In genomic region chr11:65355013-65355775, GRCh38 we compare ENCODE assay signal across 1 cellular context.
TF ChIP-seq lines count a peak whose summit lies in the region.

No MANE protein-coding gene starts in this region.

TF ChIP-seq in HEK293, 187 proteins besides CTCF, POLR2A, EP300 and RAD21 (continued from another document and continues in another):
- TF ChIP-seq ZNF501 (tag by site-specific recombination; IDR thresholded peaks at IDR 0.05) (no peak), ZNF670 (tag by site-specific recombination; IDR thresholded peaks at IDR 0.05; ENCODE audit: low read depth) (no peak), ZNF274 (IDR thresholded peaks at IDR 0.05; ENCODE audit: low read length) (no peak), ZNF274 (tag by site-specific recombination; IDR thresholded peaks at IDR 0.05; ENCODE audit: borderline replicate concordance) (no peak), ZNF2 (tag by site-specific recombination; IDR thresholded peaks at IDR 0.05) (no peak), HOXC10 (CRISPR knock-in tag; IDR thresholded peaks at IDR 0.05) (no peak), ZNF488 (tag by site-specific recombination; IDR thresholded peaks at IDR 0.05) (no peak), ZNF677 (tag by site-specific recombination; IDR thresholded peaks at IDR 0.05) (no peak), ZNF248 (tag by site-specific recombination; IDR thresholded peaks at IDR 0.05) (no peak), TCF7L2 (IDR thresholded peaks at IDR 0.05; ENCODE audit: borderline replicate concordance, low read depth, low read length) (no peak), ZNF76 (tag by site-specific recombination; IDR thresholded peaks at IDR 0.05; ENCODE audit: borderline replicate concordance, low read depth) (no peak), ZNF350 (tag by site-specific recombination; IDR thresholded peaks at IDR 0.05) (no peak), ZNF530 (tag by site-specific recombination; IDR thresholded peaks at IDR 0.05; ENCODE audit: low read depth) (no peak), ZNF830 (tag by site-specific recombination; IDR thresholded peaks at IDR 0.05; ENCODE audit: low read depth) (no peak), TSHZ1 (tag by site-specific recombination; IDR thresholded peaks at IDR 0.05; ENCODE audit: borderline replicate concordance) (no peak), BCL6B (tag by site-specific recombination; IDR thresholded peaks at IDR 0.05) (no peak), ZNF747 (tag by site-specific recombination; IDR thresholded peaks at IDR 0.05) (no peak), ZNF449 (tag by site-specific recombination; IDR thresholded peaks at IDR 0.05) (no peak), ZNF366 (tag by site-specific recombination; conservative IDR thresholded peaks at IDR 0.05) (no peak), ZSCAN4 (tag by site-specific recombination; IDR thresholded peaks at IDR 0.05) (no peak), HOXA7 (CRISPR knock-in tag; IDR thresholded peaks at IDR 0.05; ENCODE audit: borderline replicate concordance) (no peak), GFI1B (tag by site-specific recombination; IDR thresholded peaks at IDR 0.05) (no peak), ZNF664 (tag by site-specific recombination; IDR thresholded peaks at IDR 0.05) (no peak), ZBTB8A (tag by site-specific recombination; IDR thresholded peaks at IDR 0.05) (0 out of 2 replicates have a peak, but pooled peaks have one; percentile 7), ZNF596 (tag by site-specific recombination; IDR thresholded peaks at IDR 0.05) (no peak), REPIN1 (tag by site-specific recombination; IDR thresholded peaks at IDR 0.05; ENCODE audit: low read depth) (no peak)
- TF ChIP-seq, protein P1, sequence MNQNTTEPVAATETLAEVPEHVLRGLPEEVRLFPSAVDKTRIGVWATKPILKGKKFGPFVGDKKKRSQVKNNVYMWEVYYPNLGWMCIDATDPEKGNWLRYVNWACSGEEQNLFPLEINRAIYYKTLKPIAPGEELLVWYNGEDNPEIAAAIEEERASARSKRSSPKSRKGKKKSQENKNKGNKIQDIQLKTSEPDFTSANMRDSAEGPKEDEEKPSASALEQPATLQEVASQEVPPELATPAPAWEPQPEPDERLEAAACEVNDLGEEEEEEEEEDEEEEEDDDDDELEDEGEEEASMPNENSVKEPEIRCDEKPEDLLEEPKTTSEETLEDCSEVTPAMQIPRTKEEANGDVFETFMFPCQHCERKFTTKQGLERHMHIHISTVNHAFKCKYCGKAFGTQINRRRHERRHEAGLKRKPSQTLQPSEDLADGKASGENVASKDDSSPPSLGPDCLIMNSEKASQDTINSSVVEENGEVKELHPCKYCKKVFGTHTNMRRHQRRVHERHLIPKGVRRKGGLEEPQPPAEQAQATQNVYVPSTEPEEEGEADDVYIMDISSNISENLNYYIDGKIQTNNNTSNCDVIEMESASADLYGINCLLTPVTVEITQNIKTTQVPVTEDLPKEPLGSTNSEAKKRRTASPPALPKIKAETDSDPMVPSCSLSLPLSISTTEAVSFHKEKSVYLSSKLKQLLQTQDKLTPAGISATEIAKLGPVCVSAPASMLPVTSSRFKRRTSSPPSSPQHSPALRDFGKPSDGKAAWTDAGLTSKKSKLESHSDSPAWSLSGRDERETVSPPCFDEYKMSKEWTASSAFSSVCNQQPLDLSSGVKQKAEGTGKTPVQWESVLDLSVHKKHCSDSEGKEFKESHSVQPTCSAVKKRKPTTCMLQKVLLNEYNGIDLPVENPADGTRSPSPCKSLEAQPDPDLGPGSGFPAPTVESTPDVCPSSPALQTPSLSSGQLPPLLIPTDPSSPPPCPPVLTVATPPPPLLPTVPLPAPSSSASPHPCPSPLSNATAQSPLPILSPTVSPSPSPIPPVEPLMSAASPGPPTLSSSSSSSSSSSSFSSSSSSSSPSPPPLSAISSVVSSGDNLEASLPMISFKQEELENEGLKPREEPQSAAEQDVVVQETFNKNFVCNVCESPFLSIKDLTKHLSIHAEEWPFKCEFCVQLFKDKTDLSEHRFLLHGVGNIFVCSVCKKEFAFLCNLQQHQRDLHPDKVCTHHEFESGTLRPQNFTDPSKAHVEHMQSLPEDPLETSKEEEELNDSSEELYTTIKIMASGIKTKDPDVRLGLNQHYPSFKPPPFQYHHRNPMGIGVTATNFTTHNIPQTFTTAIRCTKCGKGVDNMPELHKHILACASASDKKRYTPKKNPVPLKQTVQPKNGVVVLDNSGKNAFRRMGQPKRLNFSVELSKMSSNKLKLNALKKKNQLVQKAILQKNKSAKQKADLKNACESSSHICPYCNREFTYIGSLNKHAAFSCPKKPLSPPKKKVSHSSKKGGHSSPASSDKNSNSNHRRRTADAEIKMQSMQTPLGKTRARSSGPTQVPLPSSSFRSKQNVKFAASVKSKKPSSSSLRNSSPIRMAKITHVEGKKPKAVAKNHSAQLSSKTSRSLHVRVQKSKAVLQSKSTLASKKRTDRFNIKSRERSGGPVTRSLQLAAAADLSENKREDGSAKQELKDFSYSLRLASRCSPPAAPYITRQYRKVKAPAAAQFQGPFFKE (tag by site-specific recombination; IDR thresholded peaks at IDR 0.05; ENCODE audit: borderline replicate concordance), result no peak
- TF ChIP-seq, protein P2, sequence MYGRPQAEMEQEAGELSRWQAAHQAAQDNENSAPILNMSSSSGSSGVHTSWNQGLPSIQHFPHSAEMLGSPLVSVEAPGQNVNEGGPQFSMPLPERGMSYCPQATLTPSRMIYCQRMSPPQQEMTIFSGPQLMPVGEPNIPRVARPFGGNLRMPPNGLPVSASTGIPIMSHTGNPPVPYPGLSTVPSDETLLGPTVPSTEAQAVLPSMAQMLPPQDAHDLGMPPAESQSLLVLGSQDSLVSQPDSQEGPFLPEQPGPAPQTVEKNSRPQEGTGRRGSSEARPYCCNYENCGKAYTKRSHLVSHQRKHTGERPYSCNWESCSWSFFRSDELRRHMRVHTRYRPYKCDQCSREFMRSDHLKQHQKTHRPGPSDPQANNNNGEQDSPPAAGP (tag by site-specific recombination; IDR thresholded peaks at IDR 0.05), result peak; percentile 66; the same call in 1 of the 2 replicates
- TF ChIP-seq, protein P3, sequence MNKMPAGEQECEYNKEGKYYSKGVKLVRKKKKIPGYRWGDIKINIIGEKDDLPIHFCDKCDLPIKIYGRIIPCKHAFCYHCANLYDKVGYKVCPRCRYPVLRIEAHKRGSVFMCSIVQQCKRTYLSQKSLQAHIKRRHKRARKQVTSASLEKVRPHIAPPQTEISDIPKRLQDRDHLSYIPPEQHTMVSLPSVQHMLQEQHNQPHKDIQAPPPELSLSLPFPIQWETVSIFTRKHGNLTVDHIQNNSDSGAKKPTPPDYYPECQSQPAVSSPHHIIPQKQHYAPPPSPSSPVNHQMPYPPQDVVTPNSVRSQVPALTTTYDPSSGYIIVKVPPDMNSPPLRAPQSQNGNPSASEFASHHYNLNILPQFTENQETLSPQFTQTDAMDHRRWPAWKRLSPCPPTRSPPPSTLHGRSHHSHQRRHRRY (tag by site-specific recombination; IDR thresholded peaks at IDR 0.05), result no peak
- TF ChIP-seq, protein P4, sequence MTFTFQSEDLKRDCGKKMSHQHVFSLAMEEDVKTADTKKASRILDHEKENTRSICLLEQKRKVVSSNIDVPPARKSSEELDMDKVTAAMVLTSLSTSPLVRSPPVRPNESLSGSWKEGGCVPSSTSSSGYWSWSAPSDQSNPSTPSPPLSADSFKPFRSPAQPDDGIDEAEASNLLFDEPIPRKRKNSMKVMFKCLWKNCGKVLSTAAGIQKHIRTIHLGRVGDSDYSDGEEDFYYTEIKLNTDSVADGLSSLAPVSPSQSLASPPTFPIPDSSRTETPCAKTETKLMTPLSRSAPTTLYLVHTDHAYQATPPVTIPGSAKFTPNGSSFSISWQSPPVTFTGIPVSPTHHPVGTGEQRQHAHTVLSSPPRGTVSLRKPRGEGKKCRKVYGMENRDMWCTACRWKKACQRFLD (tag by site-specific recombination; IDR thresholded peaks at IDR 0.05), result no peak
- TF ChIP-seq, protein P5, sequence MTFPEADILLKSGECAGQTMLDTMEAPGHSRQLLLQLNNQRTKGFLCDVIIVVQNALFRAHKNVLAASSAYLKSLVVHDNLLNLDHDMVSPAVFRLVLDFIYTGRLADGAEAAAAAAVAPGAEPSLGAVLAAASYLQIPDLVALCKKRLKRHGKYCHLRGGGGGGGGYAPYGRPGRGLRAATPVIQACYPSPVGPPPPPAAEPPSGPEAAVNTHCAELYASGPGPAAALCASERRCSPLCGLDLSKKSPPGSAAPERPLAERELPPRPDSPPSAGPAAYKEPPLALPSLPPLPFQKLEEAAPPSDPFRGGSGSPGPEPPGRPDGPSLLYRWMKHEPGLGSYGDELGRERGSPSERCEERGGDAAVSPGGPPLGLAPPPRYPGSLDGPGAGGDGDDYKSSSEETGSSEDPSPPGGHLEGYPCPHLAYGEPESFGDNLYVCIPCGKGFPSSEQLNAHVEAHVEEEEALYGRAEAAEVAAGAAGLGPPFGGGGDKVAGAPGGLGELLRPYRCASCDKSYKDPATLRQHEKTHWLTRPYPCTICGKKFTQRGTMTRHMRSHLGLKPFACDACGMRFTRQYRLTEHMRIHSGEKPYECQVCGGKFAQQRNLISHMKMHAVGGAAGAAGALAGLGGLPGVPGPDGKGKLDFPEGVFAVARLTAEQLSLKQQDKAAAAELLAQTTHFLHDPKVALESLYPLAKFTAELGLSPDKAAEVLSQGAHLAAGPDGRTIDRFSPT (tag by site-specific recombination; IDR thresholded peaks at IDR 0.05), result no peak
- TF ChIP-seq, protein P6, sequence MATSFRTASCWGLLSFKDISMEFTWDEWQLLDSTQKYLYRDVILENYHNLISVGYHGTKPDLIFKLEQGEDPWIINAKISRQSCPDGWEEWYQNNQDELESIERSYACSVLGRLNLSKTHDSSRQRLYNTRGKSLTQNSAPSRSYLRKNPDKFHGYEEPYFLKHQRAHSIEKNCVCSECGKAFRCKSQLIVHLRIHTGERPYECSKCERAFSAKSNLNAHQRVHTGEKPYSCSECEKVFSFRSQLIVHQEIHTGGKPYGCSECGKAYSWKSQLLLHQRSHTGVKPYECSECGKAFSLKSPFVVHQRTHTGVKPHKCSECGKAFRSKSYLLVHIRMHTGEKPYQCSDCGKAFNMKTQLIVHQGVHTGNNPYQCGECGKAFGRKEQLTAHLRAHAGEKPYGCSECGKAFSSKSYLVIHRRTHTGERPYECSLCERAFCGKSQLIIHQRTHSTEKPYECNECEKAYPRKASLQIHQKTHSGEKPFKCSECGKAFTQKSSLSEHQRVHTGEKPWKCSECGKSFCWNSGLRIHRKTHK (tag by site-specific recombination; IDR thresholded peaks at IDR 0.05), result no peak
